ENCODE assay signal across 8 cellular contexts in the genomic region with DNA sequence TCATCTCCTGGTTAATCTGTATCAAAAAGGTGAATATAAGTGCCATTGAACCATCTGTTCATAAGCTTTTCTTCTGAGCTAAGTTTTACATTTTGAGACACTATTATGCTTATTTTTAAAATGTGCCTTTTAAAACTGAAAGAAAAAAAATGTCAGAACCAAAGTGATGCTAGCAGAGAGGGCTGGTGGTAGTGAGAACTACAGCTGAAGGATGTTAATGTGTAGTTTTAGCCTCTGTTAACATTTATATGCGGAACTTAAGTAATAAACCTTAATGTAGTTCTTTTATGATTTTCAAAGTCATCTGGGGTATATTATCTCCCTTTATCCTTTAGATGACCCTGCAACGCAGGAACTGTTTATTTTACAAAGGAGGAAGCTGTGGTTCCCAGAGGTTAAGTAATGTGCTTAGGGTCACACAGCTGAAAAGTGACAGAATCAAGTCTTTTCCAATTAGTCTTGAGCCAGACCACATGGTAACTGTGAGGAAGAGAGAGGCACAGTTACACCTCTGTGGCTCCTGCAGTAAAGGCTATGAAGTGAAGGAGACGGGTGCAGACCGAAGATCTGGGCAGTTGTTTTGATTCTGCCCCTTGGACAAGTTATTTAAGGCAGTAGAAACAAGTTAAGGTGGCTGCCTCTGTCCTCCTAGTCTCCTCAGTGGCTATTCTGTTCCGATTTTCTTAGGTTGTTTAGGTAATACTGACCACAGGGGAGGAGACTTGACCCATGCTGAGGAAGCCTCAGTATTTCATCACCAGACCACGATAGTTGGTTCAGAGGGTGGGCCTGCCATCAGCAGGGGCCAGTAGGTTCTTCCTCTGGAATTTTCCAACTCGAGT. TPM values are rescaled to one million over a fixed set of nuclear protein-coding genes. Genes with fewer than 3 reads are reported as not detected.
DNase-seq lines count a peak whose midpoint lies in the region; ATAC-seq and TF ChIP-seq lines count a peak whose summit lies in the region.

No MANE protein-coding gene starts in this region.

- intact Hi-C loops in sciatic nerve (cut with DNase I), result no loop called here

- no peak overlapping the region for H3K27ac Mint-ChIP-seq in chondrocyte (ENCODE audit: unreplicated experiment)

- TF ChIP-seq CTCF in AG09309 (IDR thresholded peaks at IDR 0.05; ENCODE audit: control insufficient read depth, insufficient read depth, low read depth, low read length, missing control alignments) (no peak), choroid plexus epithelial cell (conservative IDR thresholded peaks at IDR 0.05; ENCODE audit: low read depth, low read length) (no peak), chondrocyte (IDR thresholded peaks at IDR 0.05) (no peak)

- in situ Hi-C loops in KBM-7 (cut with MboI; ENCODE audit: low pct_unique_long_range_greater_than_20kb, low sequenced_read_pairs), result no loop called here

- no peaks in the 10 kb centered on the region for H3K9me3 Mint-ChIP-seq in chondrocyte (ENCODE audit: low read depth)

- H3K36me3 Mint-ChIP-seq in chondrocyte (ENCODE audit: low read depth), result peaks cover 1% of the 10 kb centered on the region

- peaks cover 10% of the 10 kb centered on the region for H3K4me1 Mint-ChIP-seq in chondrocyte (ENCODE audit: low read depth)

- no peak overlapping the region for H3K4me3 Mint-ChIP-seq in chondrocyte (ENCODE audit: unreplicated experiment)

- ATAC-seq in GM19372 (IDR thresholded peaks at IDR 0.05; ENCODE audit: low read depth, unreplicated experiment), result peak; percentile 67
- peak; percentile 90 for ATAC-seq in sciatic nerve

- DNase-seq in AG09309 (ENCODE audit: low read depth) (peak; percentile 41), KBM-7 (peak; percentile 83), choroid plexus epithelial cell (ENCODE audit: low read depth) (peak; percentile 90), sciatic nerve (ENCODE audit: low spot score) (no peak), Ammon's horn (ENCODE audit: low spot score) (no peak), COR-L47 (lab: John Stamatoyannopoulos, UW) (no peak), chondrocyte (ENCODE audit: low spot score) (no peak)

- H3K27me3 Mint-ChIP-seq in chondrocyte (ENCODE audit: low read depth), result peaks cover 2% of the 10 kb centered on the region

- no peak overlapping the region for H3K4me3 ChIP-seq in AG09309 (ENCODE audit: control insufficient read depth, low read depth, low read length)
- peak overlapping the region; percentile 28 for H3K4me3 ChIP-seq in choroid plexus epithelial cell (ENCODE audit: low read depth, low read length)

RNA-seq across cellular contexts. Expression of gene GNG2, which starts 23.9 kb away (rescaled TPM):
- total RNA-seq in sciatic nerve (180 TPM), chondrocyte (2.4 to 5.1 TPM (median 2.9 TPM) in 3 replicates)

Comparison
In these comparisons a context has a peak if more than half of its experiments do, and no peak if none do; other contexts are left out.
1. DNase-seq: peak in AG09309 (single experiment), KBM-7 (single experiment) and choroid plexus epithelial cell (single experiment); none in sciatic nerve (single experiment), Ammon's horn (single experiment), COR-L47 (single experiment) and chondrocyte (single experiment).
2. RNA of gene GNG2, which starts 23.9 kb away (total RNA-seq): 180 TPM in sciatic nerve (single experiment); 2.4 to 5.1 TPM in chondrocyte; every median in the first group is over 10 times any median in the second.